8 cellular contexts compared by ENCODE assay signal in the genomic region with DNA sequence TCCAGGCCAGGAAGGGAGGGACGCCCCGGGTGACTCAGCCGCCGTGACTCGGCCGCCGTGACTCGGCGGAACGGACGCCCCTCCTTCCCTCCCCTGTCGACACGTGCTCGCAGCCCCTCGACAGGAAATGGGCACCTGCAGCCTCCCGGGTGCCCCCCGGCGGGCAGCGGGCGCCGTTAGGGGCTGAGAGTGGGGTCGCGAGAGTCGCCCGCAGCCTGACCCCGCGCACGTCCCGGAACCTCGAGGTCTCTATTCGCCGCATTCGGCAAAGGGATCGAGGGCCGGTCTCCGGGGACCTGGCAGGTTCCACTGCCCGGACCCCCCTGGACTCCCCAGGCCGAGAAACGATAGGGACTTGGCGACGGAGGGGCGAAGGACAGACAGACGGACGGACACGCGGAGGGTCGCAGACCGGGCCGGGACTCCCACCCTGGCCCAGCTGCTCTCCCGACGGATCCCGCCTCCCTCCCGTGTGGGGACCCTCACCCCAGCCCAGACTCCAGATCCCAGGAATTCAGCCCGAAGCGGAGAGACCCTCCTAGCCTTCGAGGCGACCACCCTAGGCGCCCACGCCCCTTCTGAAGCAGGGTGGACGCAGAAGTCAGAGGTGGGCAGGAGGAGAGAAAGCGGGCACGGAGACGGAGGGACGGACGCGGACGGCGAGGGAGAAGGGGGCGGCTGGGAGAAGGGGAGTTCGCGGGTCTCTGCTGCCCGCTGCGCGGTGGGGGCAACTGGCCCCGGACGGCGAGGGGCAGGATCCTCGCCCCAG. TPM values are rescaled to one million over a fixed set of nuclear protein-coding genes. Genes with fewer than 3 reads are reported as not detected.
DNase-seq lines count a peak whose midpoint lies in the region; ATAC-seq and TF ChIP-seq lines count a peak whose summit lies in the region.

No MANE protein-coding gene starts in this region.

- 0% methylated on average over 8 of the region's 78 CpGs for WGBS in SK-N-SH (ENCODE audit: low lambda C conversion rate)
- no CpG with 5 or more reads among the region's 78 CpGs for WGBS in iPS DF 6.9 (ENCODE audit: insufficient coverage, insufficient read length)

- H3K27me3 Mint-ChIP-seq in GM23338 (ENCODE audit: insufficient read depth, low read depth, poor library complexity): peaks cover 54% of the 10 kb centered on the region
- H3K27me3 Mint-ChIP-seq in activated naive CD8-positive, alpha-beta T cell treated with anti-CD3 and anti-CD28 coated beads, Interleukin-2, amount 50 U/mL, for 24 hours: peaks cover 6% of the 10 kb centered on the region

- H3K4me1 Mint-ChIP-seq in GM23338: peaks cover 7% of the 10 kb centered on the region; the same call in 2 of the 3 replicates
- H3K4me1 Mint-ChIP-seq in activated naive CD8-positive, alpha-beta T cell treated with anti-CD3 and anti-CD28 coated beads, Interleukin-2, amount 50 U/mL, for 24 hours: peaks cover 49% of the 10 kb centered on the region

- H3K4me3 Mint-ChIP-seq in GM23338: peak overlapping the region; percentile 74
- peak overlapping the region; percentile 88 for H3K4me3 Mint-ChIP-seq in activated naive CD8-positive, alpha-beta T cell treated with anti-CD3 and anti-CD28 coated beads, Interleukin-2, amount 50 U/mL, for 24 hours

- no peaks in the 10 kb centered on the region for H3K79me2 ChIP-seq in GM23338 (replicated peaks; ENCODE audit: insufficient read depth)
- peaks cover 87% of the 10 kb centered on the region for H3K79me2 ChIP-seq in SK-N-SH (ENCODE audit: insufficient read depth)

- no peak overlapping the region for H3K27ac Mint-ChIP-seq in GM23338
- peak overlapping the region; percentile 82 for H3K27ac Mint-ChIP-seq in activated naive CD8-positive, alpha-beta T cell treated with anti-CD3 and anti-CD28 coated beads, Interleukin-2, amount 50 U/mL, for 24 hours

- ATAC-seq in GM23338: peak; percentile 21
- peak; percentile 48 for ATAC-seq in activated naive CD8-positive, alpha-beta T cell treated with anti-CD3 and anti-CD28 coated beads, Interleukin-2, amount 50 U/mL, for 24 hours
- no peak for ATAC-seq in HG03460 (IDR thresholded peaks at IDR 0.05; ENCODE audit: unreplicated experiment)

- H3K27ac ChIP-seq in GM23338 (ENCODE audit: low read depth) (no peak overlapping the region), SK-N-SH (ENCODE audit: low read depth in 2 of 2, low read length in 1 of 2) (peak overlapping the region in 1 of 2 experiments; percentile 95; a peak in 3 of 4 replicates), iPS DF 6.9 (ENCODE audit: low read length) (no peak overlapping the region), skin epidermis (peak overlapping the region; percentile 40 to 95 (median 83))

- H2AFZ ChIP-seq in GM23338 (peak overlapping the region; percentile 94), SK-N-SH (ENCODE audit: low read depth) (no peak overlapping the region)

- H3K9me3 Mint-ChIP-seq in GM23338: peaks cover 2% of the 10 kb centered on the region; the same call in 1 of the 3 replicates
- no peaks in the 10 kb centered on the region for H3K9me3 Mint-ChIP-seq in activated naive CD8-positive, alpha-beta T cell treated with anti-CD3 and anti-CD28 coated beads, Interleukin-2, amount 50 U/mL, for 24 hours

- no peak for TF ChIP-seq RAD21 in SK-N-SH (IDR thresholded peaks at IDR 0.05; ENCODE audit: low read length)

- POLR2A ChIA-PET in SK-N-SH (lab: Yijun Ruan, JAX): no interaction called here

- CTCF ChIA-PET in SK-N-SH (lab: Yijun Ruan, JAX): interaction anchor here (1.0 to 4.6 kb wide), 4 partner anchors 11 to 40 kb away, joined by 3 to 36 read pairs (median 35); a partner anchor contains a TSS

- H3K4me2 ChIP-seq in GM23338 (peak overlapping the region; percentile 85), SK-N-SH (peak overlapping the region; percentile 89)

- H3K36me3 ChIP-seq in GM23338 (ENCODE audit: insufficient read depth) (no peaks in the 10 kb centered on the region), SK-N-SH (replicated peaks in 1 of 2; ENCODE audit: control insufficient read depth in 1 of 2, insufficient read depth in 2 of 2, low read length in 1 of 2) (peaks cover 0 to 35% of the 10 kb centered on the region in 2 experiments), iPS DF 6.9 (ENCODE audit: control insufficient read depth, insufficient read depth, low read length) (no peaks in the 10 kb centered on the region)

- peak overlapping the region; percentile 97 for H3K9ac ChIP-seq in SK-N-SH

- H3K4me3 ChIP-seq in GM23338 (peak overlapping the region; percentile 74), SK-N-SH (ENCODE audit: low read depth in 2 of 2, low read length in 1 of 2) (peak overlapping the region; percentile 59 to 82), iPS DF 6.9 (ENCODE audit: low read length) (peak overlapping the region; percentile 48; the same call in 1 of the 2 replicates), skin epidermis (peak overlapping the region; percentile 48 to 68 (median 59))

- H3K9me2 ChIP-seq in GM23338 (ENCODE audit: insufficient read depth) (no peaks in the 10 kb centered on the region), SK-N-SH (no peaks in the 10 kb centered on the region)

- peak in 1 of 2 experiments; percentile 61; a peak in 1 of 4 replicates for TF ChIP-seq EP300 in SK-N-SH (IDR thresholded peaks at IDR 0.05; ENCODE audit: borderline replicate concordance in 1 of 2, low read depth in 1 of 2, low read length in 1 of 2)

- no peaks in the 10 kb centered on the region for H3K9me3 ChIP-seq in SK-N-SH
- H3K9me3 ChIP-seq in iPS DF 6.9 (ENCODE audit: control insufficient read depth, insufficient read depth, low read length): no peaks in the 10 kb centered on the region

- H3K36me3 Mint-ChIP-seq in GM23338 (ENCODE audit: low read depth): peaks cover 4% of the 10 kb centered on the region; the same call in 1 of the 3 replicates
- H3K36me3 Mint-ChIP-seq in activated naive CD8-positive, alpha-beta T cell treated with anti-CD3 and anti-CD28 coated beads, Interleukin-2, amount 50 U/mL, for 24 hours (ENCODE audit: low read depth): peaks cover 31% of the 10 kb centered on the region

- DNase-seq in GM23338 (ENCODE audit: low spot score) (peak; percentile 67), SK-N-SH (peak; percentile 71), iPS DF 6.9 (ENCODE audit: low read depth, low spot score) (no peak), superior temporal gyrus (ENCODE audit: extremely low spot score) (no peak), NCI-H1417 (lab: John Stamatoyannopoulos, UW) (no peak)
- DNase-seq in activated naive CD8-positive, alpha-beta T cell treated with anti-CD3 and anti-CD28 coated beads, Interleukin-2, amount 50 U/mL, for 24 hours: peak; percentile 85

- H4K20me1 ChIP-seq in GM23338 (replicated peaks; ENCODE audit: insufficient read depth) (no peaks in the 10 kb centered on the region), SK-N-SH (ENCODE audit: insufficient read depth) (peaks cover 45% of the 10 kb centered on the region)

- peaks cover 16% of the 10 kb centered on the region for H3F3A ChIP-seq in GM23338 (replicated peaks; ENCODE audit: low read depth)
- peaks cover 65% of the 10 kb centered on the region for H3F3A ChIP-seq in SK-N-SH (replicated peaks; ENCODE audit: insufficient read depth)

- TF ChIP-seq CTCF in GM23338 (conservative IDR thresholded peaks at IDR 0.05; ENCODE audit: low read depth in 2 of 2) (no peak; a peak in 1 of 4 replicates), SK-N-SH (IDR thresholded peaks at IDR 0.05) (no peak; the same call in 1 of the 2 replicates)

- H3K27me3 ChIP-seq in GM23338 (ENCODE audit: insufficient read depth) (peaks cover 56% of the 10 kb centered on the region), SK-N-SH (ENCODE audit: insufficient read depth) (no peaks in the 10 kb centered on the region), iPS DF 6.9 (ENCODE audit: control insufficient read depth, insufficient read depth, low read length) (peaks cover 13% of the 10 kb centered on the region; the same call in 1 of the 2 replicates)

- H3K4me1 ChIP-seq in GM23338 (ENCODE audit: insufficient read depth) (peaks cover 8% of the 10 kb centered on the region), SK-N-SH (ENCODE audit: control insufficient read depth in 1 of 2, insufficient read depth in 2 of 2, low read depth in 1 of 2, low read length in 1 of 2) (peaks cover 0 to 44% of the 10 kb centered on the region in 2 experiments; a peak in 3 of 4 replicates), iPS DF 6.9 (ENCODE audit: control insufficient read depth, insufficient read depth, low read length) (no peaks in the 10 kb centered on the region)

TF ChIP-seq in GM23338, 12 proteins besides CTCF, POLR2A, EP300 and RAD21 (continues in another document):
- no peak for TF ChIP-seq NANOG (IDR thresholded peaks at IDR 0.05; ENCODE audit: borderline replicate concordance)
- no peak for TF ChIP-seq STAT1 (IDR thresholded peaks at IDR 0.05; ENCODE audit: unreplicated experiment)

TF ChIP-seq in SK-N-SH, 30 proteins besides CTCF, POLR2A, EP300 and RAD21 (continues in another document):
- TF ChIP-seq TCF12 (IDR thresholded peaks at IDR 0.05): no peak

RNA-seq across cellular contexts. Expression of a gene that starts 0.6 kb away (rescaled TPM):
- total RNA-seq in GM23338 (2014; rRNA removed; shearing (Covaris generic)): 10.1 and 14.6 TPM in 2 replicates
- polyA plus RNA-seq in GM23338 (2016; fragmentation: Nextera tagmentation; extraction: Ambion mirVana) (17.1 and 20.1 TPM in 2 replicates), SK-N-SH (2012; rRNA removed) (17.9 and 30.1 TPM in 2 replicates)
- polyA plus RNA-seq in SK-N-SH (2012; cell fraction: cytosol; rRNA removed): 18.1 and 21.6 TPM in 2 replicates
- 28.3 and 39.9 TPM in 2 replicates for polyA plus RNA-seq in SK-N-SH (2012; cell fraction: nucleus; rRNA removed)

RNA-seq across cellular contexts. Expression of a gene that starts 9.1 kb away (rescaled TPM):
- total RNA-seq in GM23338 (2014; rRNA removed; shearing (Covaris generic)): 57.3 and 66.3 TPM in 2 replicates
- 54.5 and 60.4 TPM in 2 replicates for polyA plus RNA-seq in GM23338 (2016; fragmentation: Nextera tagmentation; extraction: Ambion mirVana)
- 34.2 and 52.8 TPM in 2 replicates for polyA plus RNA-seq in SK-N-SH (2012; rRNA removed)
- 31.2 and 38.6 TPM in 2 replicates for polyA plus RNA-seq in SK-N-SH (2012; cell fraction: cytosol; rRNA removed)
- polyA plus RNA-seq in SK-N-SH (2012; cell fraction: nucleus; rRNA removed): 19.2 and 56.3 TPM in 2 replicates

RNA-seq across cellular contexts. Expression of a gene that starts 11.3 kb away (rescaled TPM):
- 94.3 and 102 TPM in 2 replicates for total RNA-seq in GM23338 (2014; rRNA removed; shearing (Covaris generic))
- polyA plus RNA-seq in GM23338 (2016; fragmentation: Nextera tagmentation; extraction: Ambion mirVana) (79.0 and 84.4 TPM in 2 replicates), SK-N-SH (2012; rRNA removed) (159 and 190 TPM in 2 replicates)
- polyA plus RNA-seq in SK-N-SH (2012; cell fraction: cytosol; rRNA removed): 120 and 135 TPM in 2 replicates
- 194 and 217 TPM in 2 replicates for polyA plus RNA-seq in SK-N-SH (2012; cell fraction: nucleus; rRNA removed)

RNA-seq across cellular contexts. Expression of a gene that starts 19.3 kb away (rescaled TPM):
- total RNA-seq in GM23338 (2014; rRNA removed; shearing (Covaris generic)): 21.6 and 23.2 TPM in 2 replicates
- 16.8 and 18.6 TPM in 2 replicates for polyA plus RNA-seq in GM23338 (2016; fragmentation: Nextera tagmentation; extraction: Ambion mirVana)
- 54.4 and 65.3 TPM in 2 replicates for polyA plus RNA-seq in SK-N-SH (2012; rRNA removed)
- polyA plus RNA-seq in SK-N-SH (2012; cell fraction: cytosol; rRNA removed): 23.7 and 37.0 TPM in 2 replicates
- polyA plus RNA-seq in SK-N-SH (2012; cell fraction: nucleus; rRNA removed): 54.3 and 73.9 TPM in 2 replicates

RNA-seq across cellular contexts. Expression of a gene that starts 19.7 kb away (rescaled TPM):
- 83.0 and 121 TPM in 2 replicates for total RNA-seq in GM23338 (2014; rRNA removed; shearing (Covaris generic))
- 294 and 358 TPM in 2 replicates for polyA plus RNA-seq in GM23338 (2016; fragmentation: Nextera tagmentation; extraction: Ambion mirVana)
- 309 and 464 TPM in 2 replicates for polyA plus RNA-seq in SK-N-SH (2012; rRNA removed)
- 339 and 481 TPM in 2 replicates for polyA plus RNA-seq in SK-N-SH (2012; cell fraction: cytosol; rRNA removed)
- polyA plus RNA-seq in SK-N-SH (2012; cell fraction: nucleus; rRNA removed): 288 and 476 TPM in 2 replicates

Comparison
In these comparisons a context has a peak if more than half of its experiments do, and no peak if none do; other contexts are left out.
1. DNase-seq: peak in GM23338 (single experiment), SK-N-SH (single experiment) and activated naive CD8-positive, alpha-beta T cell treated with anti-CD3 and anti-CD28 coated beads, Interleukin-2, amount 50 U/mL, for 24 hours (single experiment); none in iPS DF 6.9 (single experiment), superior temporal gyrus (single experiment) and NCI-H1417 (0 of 3).
2. H3K27ac ChIP-seq: peak in skin epidermis (21 of 21); none in GM23338 (single experiment) and iPS DF 6.9 (single experiment).
3. Peak in every context shown above with its lines, with median percentiles within 50 percentile points of each other: H3K4me3 ChIP-seq.